In the genomic region with DNA sequence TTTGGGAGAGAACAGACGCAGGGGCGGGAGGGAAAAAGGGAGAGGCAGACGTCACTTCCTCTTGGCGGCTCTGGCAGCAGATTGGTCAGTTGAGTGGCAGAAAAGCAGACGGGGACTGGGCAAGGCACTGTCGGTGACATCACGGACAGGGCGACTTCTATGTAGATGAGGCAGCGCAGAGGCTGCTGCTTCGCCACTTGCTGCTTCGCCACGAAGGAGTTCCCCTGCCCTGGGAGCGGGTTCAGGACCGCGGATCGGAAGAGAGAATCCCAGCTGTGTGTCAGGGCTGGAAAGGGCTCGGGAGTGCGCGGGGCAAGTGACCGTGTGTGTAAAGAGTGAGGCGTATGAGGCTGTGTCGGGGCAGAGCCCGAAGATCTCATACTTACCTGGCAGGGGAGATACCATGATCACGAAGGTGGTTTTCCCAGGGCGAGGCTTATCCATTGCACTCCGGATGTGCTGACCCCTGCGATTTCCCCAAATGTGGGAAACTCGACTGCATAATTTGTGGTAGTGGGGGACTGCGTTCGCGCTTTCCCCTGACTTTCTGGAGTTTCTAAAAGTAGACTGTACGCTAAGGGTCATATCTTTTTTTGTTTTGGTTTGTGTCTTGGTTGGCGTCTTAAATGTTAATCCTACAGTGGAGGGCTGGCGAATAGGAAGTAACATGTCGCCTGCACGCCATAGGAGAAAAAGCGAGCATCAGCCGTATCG, we compare ENCODE assay signal across 8 cellular contexts. TPM values are rescaled to one million over a fixed set of nuclear protein-coding genes. Genes with fewer than 3 reads are reported as not detected.
A peak's percentile ranks its signal among the peaks of the same experiment; 100 is the strongest.
DNase-seq lines count a peak whose midpoint lies in the region; ATAC-seq and TF ChIP-seq lines count a peak whose summit lies in the region.
"Not testable (repeated sequence)": the region's sequence is repeated elsewhere in the genome, so short reads cannot be mapped to it uniquely, and the experiment has no call there.

A gene (plus strand): TSS at position 379 of the 714 bp plus-strand sequence.

- DNase-seq in DMS79 (lab: John Stamatoyannopoulos, UW) (peak; percentile 100), Panc1 (ENCODE audit: low read depth, low spot score) (peak; percentile 98), erythroblast (lab: John Stamatoyannopoulos, UW) (peak; percentile 91 to 95)
- DNase-seq in activated T-cell treated with anti-CD3 and anti-CD28 coated beads, Interleukin-2, amount 50 U/mL, for 1 hour: peak; percentile 91
- DNase-seq in stimulated activated CD8-positive, alpha-beta memory T cell treated with anti-CD3 and anti-CD28 coated beads, Interleukin-4, amount 100 ng/mL, for 24 hours (ENCODE audit: low read depth): peak; percentile 69

- peak within 1 kb of the TSS; percentile 26 to 52 for H3K4me3 ChIP-seq in Panc1 (ENCODE audit: low read depth in 2 of 2, low read length in 2 of 2)
- H3K4me3 ChIP-seq in mucosa of rectum (ENCODE audit: low read length in 2 of 2): peak within 1 kb of the TSS; percentile 54 to 64

- not testable (repeated sequence) for H3K4me1 ChIP-seq in Panc1 (ENCODE audit: control insufficient read depth, insufficient read depth, low read length); mucosa of rectum (ENCODE audit: control insufficient read depth in 2 of 2, insufficient read depth in 2 of 2, low read length in 2 of 2)

- intact Hi-C loops in Panc1 (cut with micrococcal nuclease; ENCODE audit: unreplicated experiment): not testable (repeated sequence)

- H3K9me3 ChIP-seq in KOPT-K1 (ENCODE audit: insufficient read depth, low read length, poor library complexity, severe bottlenecking); Panc1 (ENCODE audit: control insufficient read depth, insufficient read depth, low read depth, low read length); mucosa of rectum (ENCODE audit: control insufficient read depth in 2 of 2, low read length in 2 of 2): not testable (repeated sequence)

- BruUV-seq in Panc1 (replicated peaks; lab: Mats Ljungman, UMichigan): not testable (repeated sequence)

- POLR2A ChIA-PET in Panc1 (lab: Charles Lee): interaction anchor here (0.6 to 1.2 kb wide), 3 partner anchors 9 to 382 kb away, joined by 3 to 6 read pairs (median 3); no protein-coding TSS in a partner anchor

- H3K36me3 ChIP-seq in KOPT-K1 (ENCODE audit: insufficient read depth, low read length); Panc1 (ENCODE audit: control insufficient read depth, insufficient read depth, low read length); mucosa of rectum (ENCODE audit: control insufficient read depth in 2 of 2, insufficient read depth in 2 of 2, low read length in 2 of 2): not testable (repeated sequence)

- TF ChIP-seq POLR2A in erythroblast (IDR thresholded peaks at IDR 0.05; ENCODE audit: low read length): peak; percentile 98

- peak within 1 kb of the TSS; percentile 50 to 63 for H3K9ac ChIP-seq in mucosa of rectum (ENCODE audit: low read depth in 1 of 2, low read length in 2 of 2)

- H3K27ac ChIP-seq in KOPT-K1 (ENCODE audit: low read depth, low read length, poor library complexity, severe bottlenecking) (peak within 1 kb of the TSS; percentile 90), Panc1 (ENCODE audit: low read length) (peak within 1 kb of the TSS; percentile 70), mucosa of rectum (ENCODE audit: low read depth in 2 of 2, low read length in 2 of 2) (peak within 1 kb of the TSS; percentile 79 to 85)

- not testable (repeated sequence) for H3K27me3 ChIP-seq in Panc1 (ENCODE audit: control insufficient read depth, insufficient read depth, low read length); mucosa of rectum (ENCODE audit: control insufficient read depth in 2 of 2, insufficient read depth in 2 of 2, low read length in 2 of 2)

- in situ Hi-C loops in Panc1 (cut with HindIII; ENCODE audit: low pct_unique_long_range_greater_than_20kb, low sequenced_read_pairs): not testable (repeated sequence)

- not testable (repeated sequence) for TF ChIP-seq CTCF in Panc1 (IDR thresholded peaks at IDR 0.05)

- ATAC-seq in GM21825 (IDR thresholded peaks at IDR 0.05; ENCODE audit: unreplicated experiment) (peak; percentile 98), Panc1 (peak; percentile 99)

- CTCF ChIA-PET in Panc1 (lab: Charles Lee): not testable (repeated sequence)

RNA-seq across cellular contexts. Expression of the gene that starts here (rescaled TPM):
- 1,290 TPM for total RNA-seq in Panc1 (2021; ENCODE audit: unreplicated experiment)
- 2.5 TPM for polyA plus RNA-seq in Panc1 (2012; ENCODE audit: insufficient read length)

Comparison
In these comparisons a context has a peak if more than half of its experiments do, and no peak if none do; other contexts are left out.
1. Peak in every context shown above with its lines: DNase-seq, ATAC-seq, H3K4me3 ChIP-seq and H3K27ac ChIP-seq.